21 cellular contexts compared by ENCODE assay signal in genomic region chr3:28140664-28141063, GRCh38.
"Had no signal": no experiment of that assay in that cellular context is flagged by ENCODE, and none has a peak within 500 bp of the region (broad histone marks: within the 10 kb centered on the region; RNA-seq: fewer than 3 reads in every experiment).

No MANE protein-coding gene starts in this region.

- H3K4me2 ChIP-seq: neural progenitor cell had no signal

- H3K4me1 ChIP-seq: neural progenitor cell, sigmoid colon, spleen, tibial nerve, uterus had no signal

- H3K36me3 ChIP-seq: heart left ventricle, lower lobe of right lung, neural progenitor cell, neutrophil, right atrium auricular region, sigmoid colon, spleen, tibial nerve, uterus had no signal

- H2AFZ ChIP-seq: neural progenitor cell had no signal

- H3K27me3 ChIP-seq: heart left ventricle, neural progenitor cell, neutrophil, right atrium auricular region, sigmoid colon, spleen, tibial nerve, uterus had no signal

- H3K9me3 ChIP-seq: heart left ventricle, lower lobe of right lung, neutrophil, right atrium auricular region, sigmoid colon, spleen, tibial nerve, uterus had no signal

- H3K4me3 ChIP-seq: heart left ventricle, lower lobe of right lung, neural progenitor cell, right atrium auricular region, sigmoid colon, spleen, tibial nerve, uterus had no signal

- H3K27ac ChIP-seq: lower lobe of right lung, neural progenitor cell, neutrophil, sigmoid colon, spleen, tibial nerve, uterus had no signal

- DNase-seq: heart left ventricle; islet precursor cell; lower lobe of right lung; mammary epithelial cell; mesendoderm; naive B cell; natural killer cell; nephron progenitor cell; occipital lobe; sigmoid colon; spleen; stimulated activated CD4-positive, alpha-beta T cell treated with anti-CD3 and anti-CD28 coated beads, Interleukin-4, amount 100 ng/mL, for 24 hours; stimulated activated CD8-positive, alpha-beta memory T cell treated with anti-CD3 and anti-CD28 coated beads, Interleukin-4, amount 100 ng/mL, for 48 hours; stimulated activated naive CD4-positive, alpha-beta T cell treated with Interleukin-2 at 50 U/mL for 16 hours; stimulated activated naive CD8-positive, alpha-beta T cell treated with anti-CD3 and anti-CD28 coated beads, Interleukin-15, amount 100 ng/mL, for 72 hours; substantia nigra; uterus had no signal
